32 cellular contexts compared by ENCODE assay signal in genomic region chr13:70483599-70484276, GRCh38.
"Had no signal": no experiment of that assay in that cellular context is flagged by ENCODE, and none has a peak within 500 bp of the region (broad histone marks: within the 10 kb centered on the region; RNA-seq: fewer than 3 reads in every experiment).

No MANE protein-coding gene starts in this region.

- H3K27ac Mint-ChIP-seq: activated CD4-positive, alpha-beta memory T cell treated with anti-CD3 and anti-CD28 coated beads, Interleukin-2, amount 10 ng/mL, durations not matched to agents 7 days and 5 days; activated CD4-positive, alpha-beta T cell treated with anti-CD3 and anti-CD28 coated beads, Interleukin-2, amount 10 ng/mL, durations not matched to agents 7 days and 5 days; activated naive CD4-positive, alpha-beta T cell treated with anti-CD3 and anti-CD28 coated beads, Interleukin-2, amount 10 ng/mL, durations not matched to agents 7 days and 5 days; activated naive CD4-positive, alpha-beta T cell treated with anti-CD3 and anti-CD28 coated beads, Interleukin-2, amount 50 U/mL, for 72 hours; activated naive CD8-positive, alpha-beta T cell treated with anti-CD3 and anti-CD28 coated beads, Interleukin-2, amount 10 ng/mL, durations not matched to agents 7 days and 5 days; activated T-cell treated with anti-CD3 and anti-CD28 coated beads, Interleukin-2, amount 50 U/mL, for 24 hours; activated T-cell treated with anti-CD3 and anti-CD28 coated beads, Interleukin-2, amount 50 U/mL, for 72 hours; brain; endodermal cell; T-helper 17 cell; T-helper 2 cell treated with Interferon-gamma antibody and Interleukin-4, amounts not matched to agents 5 μg/mL and 100 μg/mL, for 36 hours had no signal

- H3K27me3 Mint-ChIP-seq: activated CD4-positive, alpha-beta memory T cell treated with anti-CD3 and anti-CD28 coated beads, Interleukin-2, amount 10 ng/mL, durations not matched to agents 7 days and 5 days; activated CD4-positive, alpha-beta T cell treated with anti-CD3 and anti-CD28 coated beads, Interleukin-2, amount 10 ng/mL, durations not matched to agents 7 days and 5 days; activated naive CD4-positive, alpha-beta T cell treated with anti-CD3 and anti-CD28 coated beads, Interleukin-2, amount 10 ng/mL, durations not matched to agents 7 days and 5 days; activated naive CD8-positive, alpha-beta T cell treated with anti-CD3 and anti-CD28 coated beads, Interleukin-2, amount 10 ng/mL, durations not matched to agents 7 days and 5 days; activated T-cell treated with anti-CD3 and anti-CD28 coated beads, Interleukin-2, amount 50 U/mL, for 24 hours; brain; T-helper 17 cell had no signal

- H3K36me3 Mint-ChIP-seq: activated naive CD4-positive, alpha-beta T cell treated with anti-CD3 and anti-CD28 coated beads, Interleukin-2, amount 10 ng/mL, durations not matched to agents 7 days and 5 days; activated naive CD8-positive, alpha-beta T cell treated with anti-CD3 and anti-CD28 coated beads, Interleukin-2, amount 10 ng/mL, durations not matched to agents 7 days and 5 days; brain had no signal

- H3K4me1 ChIP-seq: ascending aorta, breast epithelium, colonic mucosa, gastroesophageal sphincter, heart right ventricle had no signal

- H3K27ac ChIP-seq: ascending aorta, breast epithelium, cardiac muscle cell, colonic mucosa, dorsolateral prefrontal cortex, gastroesophageal sphincter, heart right ventricle had no signal

- H3K36me3 ChIP-seq: ascending aorta, breast epithelium, cardiac muscle cell, colonic mucosa, gastroesophageal sphincter, heart right ventricle had no signal

- H3K9me3 ChIP-seq: ascending aorta, breast epithelium, colonic mucosa, gastroesophageal sphincter had no signal

- H3K4me3 Mint-ChIP-seq: activated CD4-positive, alpha-beta memory T cell treated with anti-CD3 and anti-CD28 coated beads, Interleukin-2, amount 10 ng/mL, durations not matched to agents 7 days and 5 days; activated CD4-positive, alpha-beta T cell treated with anti-CD3 and anti-CD28 coated beads, Interleukin-2, amount 10 ng/mL, durations not matched to agents 7 days and 5 days; activated naive CD4-positive, alpha-beta T cell treated with anti-CD3 and anti-CD28 coated beads, Interleukin-2, amount 10 ng/mL, durations not matched to agents 7 days and 5 days; activated naive CD8-positive, alpha-beta T cell treated with anti-CD3 and anti-CD28 coated beads, Interleukin-2, amount 10 ng/mL, durations not matched to agents 7 days and 5 days; activated T-cell treated with anti-CD3 and anti-CD28 coated beads, Interleukin-2, amount 50 U/mL, for 24 hours; activated T-cell treated with anti-CD3 and anti-CD28 coated beads, Interleukin-2, amount 50 U/mL, for 72 hours; brain; endodermal cell; T-helper 17 cell; T-helper 2 cell treated with Interferon-gamma antibody and Interleukin-4, amounts not matched to agents 5 μg/mL and 100 μg/mL, for 36 hours had no signal

- ATAC-seq: activated naive CD4-positive, alpha-beta T cell treated with anti-CD3 and anti-CD28 coated beads, Interleukin-2, amount 50 U/mL, for 72 hours; activated T-cell treated with anti-CD3 and anti-CD28 coated beads, Interleukin-2, amount 50 U/mL, for 72 hours; esophagus mucosa; gastroesophageal sphincter; heart right ventricle; T-helper 17 cell had no signal

- DNase-seq: activated CD4-positive, alpha-beta memory T cell treated with anti-CD3 and anti-CD28 coated beads, Interleukin-2, amount 10 ng/mL, durations not matched to agents 7 days and 5 days; activated CD4-positive, alpha-beta T cell treated with anti-CD3 and anti-CD28 coated beads for 1 hour; activated CD4-positive, alpha-beta T cell treated with anti-CD3 and anti-CD28 coated beads for 4 hours; activated CD4-positive, alpha-beta T cell treated with anti-CD3 and anti-CD28 coated beads, Interleukin-2, amount 10 ng/mL, durations not matched to agents 7 days and 5 days; activated CD4-positive, alpha-beta T cell treated with anti-CD3 and anti-CD28 coated beads, Interleukin-2, amount 50 U/mL, for 4 hours; activated CD8-positive, alpha-beta memory T cell treated with anti-CD3 and anti-CD28 coated beads, Interleukin-2, amount 50 U/mL, for 48 hours; activated gamma-delta T cell; activated naive CD4-positive, alpha-beta T cell; activated naive CD4-positive, alpha-beta T cell treated with anti-CD3 and anti-CD28 coated beads, Interleukin-2, amount 10 ng/mL, durations not matched to agents 7 days and 5 days; activated naive CD8-positive, alpha-beta T cell treated with anti-CD3 and anti-CD28 coated beads, Interleukin-2, amount 10 ng/mL, durations not matched to agents 7 days and 5 days; activated T-cell treated with anti-CD3 and anti-CD28 coated beads for 4 hours; activated T-cell treated with anti-CD3 and anti-CD28 coated beads, Interleukin-2, amount 50 U/mL, for 24 hours; activated T-cell treated with anti-CD3 and anti-CD28 coated beads, Interleukin-2, amount 50 U/mL, for 72 hours; central memory CD4-positive, alpha-beta T cell; cerebellar nuclear complex; colonic mucosa; dorsolateral prefrontal cortex; effector memory CD4-positive, alpha-beta T cell; endodermal cell; foreskin fibroblast; heart right ventricle; T-helper 1 cell; T-helper 17 cell; T1000 had no signal

- H3K4me1 Mint-ChIP-seq: activated CD4-positive, alpha-beta memory T cell treated with anti-CD3 and anti-CD28 coated beads, Interleukin-2, amount 10 ng/mL, durations not matched to agents 7 days and 5 days; activated CD4-positive, alpha-beta T cell treated with anti-CD3 and anti-CD28 coated beads, Interleukin-2, amount 10 ng/mL, durations not matched to agents 7 days and 5 days; activated naive CD4-positive, alpha-beta T cell treated with anti-CD3 and anti-CD28 coated beads, Interleukin-2, amount 10 ng/mL, durations not matched to agents 7 days and 5 days; activated naive CD8-positive, alpha-beta T cell treated with anti-CD3 and anti-CD28 coated beads, Interleukin-2, amount 10 ng/mL, durations not matched to agents 7 days and 5 days; brain; T-helper 17 cell had no signal

- H3K9me3 Mint-ChIP-seq: activated CD4-positive, alpha-beta memory T cell treated with anti-CD3 and anti-CD28 coated beads, Interleukin-2, amount 10 ng/mL, durations not matched to agents 7 days and 5 days; activated naive CD8-positive, alpha-beta T cell treated with anti-CD3 and anti-CD28 coated beads, Interleukin-2, amount 10 ng/mL, durations not matched to agents 7 days and 5 days; endodermal cell had no signal

- H3K27me3 ChIP-seq: ascending aorta, breast epithelium, cardiac muscle cell, colonic mucosa, gastroesophageal sphincter, heart right ventricle had no signal

- H3K4me3 ChIP-seq: ascending aorta, breast epithelium, cardiac muscle cell, colonic mucosa, dorsolateral prefrontal cortex, gastroesophageal sphincter, heart right ventricle had no signal
